9 cellular contexts compared by ENCODE assay signal in genomic region chr5:71938886-71939285, GRCh38.
A peak's percentile ranks its signal among the peaks of the same experiment; 100 is the strongest.
DNase-seq lines count a peak whose midpoint lies in the region; ATAC-seq and TF ChIP-seq lines count a peak whose summit lies in the region.
"Had no signal": no experiment of that assay in that cellular context is flagged by ENCODE, and none has a peak within 500 bp of the region (broad histone marks: within the 10 kb centered on the region; RNA-seq: fewer than 3 reads in every experiment).

No MANE protein-coding gene starts in this region.

- H3K18ac ChIP-seq in mesenchymal stem cell (ENCODE audit: low read depth in 1 of 2, low read length in 2 of 2), result peak overlapping the region in 1 of 2 experiments; percentile 44

- peak overlapping the region; percentile 33 for H2BK15ac ChIP-seq in mesenchymal stem cell (ENCODE audit: low read depth, poor library complexity, severe bottlenecking)

- peak; percentile 47 for ATAC-seq in body of pancreas
- ATAC-seq in HG02885 (IDR thresholded peaks at IDR 0.05; ENCODE audit: poor library complexity, unreplicated experiment), result no peak
- no peak for ATAC-seq in HG02759 (IDR thresholded peaks at IDR 0.05; ENCODE audit: unreplicated experiment)

- no peak for TF ChIP-seq POLR2A in body of pancreas (IDR thresholded peaks at IDR 0.05)

- no peak overlapping the region for H2BK5ac ChIP-seq in mesenchymal stem cell (ENCODE audit: low read depth, low read length, poor library complexity, severe bottlenecking)

- WGBS in body of pancreas, 2 donors, result 19 to 24% methylated on average over 6 to 7 of the region's 7 CpGs
- 71% methylated on average over 7 of the region's 7 CpGs for WGBS in mesenchymal stem cell

- H3K27me3 ChIP-seq in body of pancreas, result no peaks in the 10 kb centered on the region
- peaks cover 13 to 14% of the 10 kb centered on the region in 2 experiments for H3K27me3 ChIP-seq in mesenchymal stem cell (ENCODE audit: control insufficient read depth in 1 of 2, insufficient read depth in 1 of 2, low read length in 2 of 2)

- H3K36me3 ChIP-seq in body of pancreas (replicated peaks in 1 of 2; ENCODE audit: insufficient read depth in 1 of 2, low read depth in 2 of 2) (no peaks in the 10 kb centered on the region), mesenchymal stem cell (ENCODE audit: control insufficient read depth in 1 of 2, insufficient read depth in 2 of 2, low read depth in 1 of 2, low read length in 2 of 2) (no peaks in the 10 kb centered on the region)

- H2AFZ ChIP-seq in mesenchymal stem cell (ENCODE audit: low read depth, low read length), result no peak overlapping the region

- intact Hi-C loops in body of pancreas (cut with DNase I), result no loop called here

- H2AK5ac ChIP-seq in mesenchymal stem cell (ENCODE audit: low read length, severe bottlenecking), result no peak overlapping the region

- H4K91ac ChIP-seq in mesenchymal stem cell (ENCODE audit: low read length), result no peak overlapping the region

- peak; percentile 99 for DNase-seq in DMS53 (lab: John Stamatoyannopoulos, UW)
- DNase-seq in NCI-H2029 (lab: John Stamatoyannopoulos, UW), result peak; percentile 77
- DNase-seq in body of pancreas, result peak; percentile 12 to 67 (median 38)
- no peak for DNase-seq in mesenchymal stem cell
- no peak for DNase-seq in effector CD4-positive, alpha-beta T cell
- no peak for DNase-seq in amniotic stem cell (lab: John Stamatoyannopoulos, UW)
- DNase-seq: MM.1S had no signal

- no peak overlapping the region for H2BK120ac ChIP-seq in mesenchymal stem cell (ENCODE audit: low read depth, low read length)

- no peaks in the 10 kb centered on the region for H3K9me3 ChIP-seq in body of pancreas
- peaks cover 5% of the 10 kb centered on the region for H3K9me3 ChIP-seq in mesenchymal stem cell (ENCODE audit: control insufficient read depth, low read length)

- H2BK12ac ChIP-seq in mesenchymal stem cell (ENCODE audit: low read length in 2 of 2), result no peak overlapping the region

- H3K4ac ChIP-seq in mesenchymal stem cell (ENCODE audit: low read depth in 1 of 2, low read length in 2 of 2), result no peak overlapping the region

- H3K27ac ChIP-seq in body of pancreas (no peak overlapping the region), mesenchymal stem cell (ENCODE audit: low read length, poor library complexity, severe bottlenecking) (no peak overlapping the region)

- H4K8ac ChIP-seq in mesenchymal stem cell (ENCODE audit: low read length), result peak overlapping the region; percentile 23

- H3K14ac ChIP-seq in mesenchymal stem cell (ENCODE audit: low read length in 2 of 2), result no peak overlapping the region

- H3K4me1 ChIP-seq in body of pancreas, result no peaks in the 10 kb centered on the region
- H3K4me1 ChIP-seq in mesenchymal stem cell (ENCODE audit: control insufficient read depth, insufficient read depth, low read depth, low read length), result peaks cover 4% of the 10 kb centered on the region

- no peak for TF ChIP-seq CTCF in body of pancreas (IDR thresholded peaks at IDR 0.05)

- H3K4me3 ChIP-seq in body of pancreas (no peak overlapping the region), mesenchymal stem cell (ENCODE audit: insufficient read depth in 1 of 2, low read depth in 1 of 2, low read length in 2 of 2) (no peak overlapping the region)

- no peaks in the 10 kb centered on the region for H3K79me1 ChIP-seq in mesenchymal stem cell (replicated peaks; ENCODE audit: low read length, poor library complexity, severe bottlenecking)

- no peak overlapping the region for H3K4me2 ChIP-seq in mesenchymal stem cell (ENCODE audit: low read length, poor library complexity, severe bottlenecking)

- H3K9ac ChIP-seq in mesenchymal stem cell (ENCODE audit: low read length), result no peak overlapping the region

- H3K23ac ChIP-seq in mesenchymal stem cell (ENCODE audit: low read length in 2 of 2), result no peak overlapping the region

Comparison
In these comparisons a context has a peak if more than half of its experiments do, and no peak if none do; other contexts are left out.
1. DNase-seq: peak in DMS53 (single experiment), NCI-H2029 (single experiment) and body of pancreas (4 of 4); none in mesenchymal stem cell (single experiment), effector CD4-positive, alpha-beta T cell (single experiment) and amniotic stem cell (single experiment).